In the genomic region with DNA sequence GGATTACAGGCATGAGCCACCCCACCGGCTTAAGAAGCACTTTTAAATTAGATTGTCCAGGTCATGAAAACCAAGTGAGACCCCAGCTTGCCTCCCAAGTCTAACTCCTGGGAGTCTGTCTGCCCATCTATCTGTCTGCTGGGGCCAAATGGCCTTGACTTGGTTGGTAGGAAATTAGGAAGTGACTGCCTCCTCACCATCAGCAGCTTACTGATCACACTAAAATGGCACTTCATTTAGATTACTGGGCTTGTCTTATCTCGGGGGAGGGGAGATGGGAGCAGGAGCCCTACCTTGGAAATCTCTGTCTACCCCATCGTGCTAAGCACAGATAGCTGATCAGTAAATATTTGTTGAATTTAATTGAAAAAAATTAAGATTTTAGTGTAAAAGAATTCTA, we compare ENCODE assay signal across 35 cellular contexts. TPM values are rescaled to one million over a fixed set of nuclear protein-coding genes. Genes with fewer than 3 reads are reported as not detected.
"Had no signal": no experiment of that assay in that cellular context is flagged by ENCODE, and none has a peak within 500 bp of the region (broad histone marks: within the 10 kb centered on the region; RNA-seq: fewer than 3 reads in every experiment).

No MANE protein-coding gene starts in this region.

- H3K4me1 ChIP-seq: parathyroid adenoma had no signal

- ATAC-seq: heart right ventricle; left ventricle myocardium superior; lower lobe of right lung; natural killer cell; psoas muscle; right cardiac atrium; stimulated activated effector memory CD8-positive, alpha-beta T cell treated with anti-CD3 and anti-CD28 coated beads, Interleukin-12 subunit alpha, Interleukin-12 subunit beta, amount 100 ng/mL, for 72 hours had no signal

- H3K27me3 ChIP-seq: thyroid gland, vagina had no signal

- H3K36me3 Mint-ChIP-seq: natural killer cell; stimulated activated effector memory CD8-positive, alpha-beta T cell treated with anti-CD3 and anti-CD28 coated beads, Interleukin-12 subunit alpha, Interleukin-12 subunit beta, amount 100 ng/mL, for 72 hours had no signal

- H3K9me3 Mint-ChIP-seq: immature natural killer cell; natural killer cell; stimulated activated effector memory CD8-positive, alpha-beta T cell treated with anti-CD3 and anti-CD28 coated beads, Interleukin-12 subunit alpha, Interleukin-12 subunit beta, amount 100 ng/mL, for 72 hours had no signal

- H3K79me2 ChIP-seq: parathyroid adenoma had no signal

- H3K9ac ChIP-seq: parathyroid adenoma had no signal

- DNase-seq: dermis blood vessel endothelial cell; effector memory CD4-positive, alpha-beta T cell; erythroblast; esophagus squamous epithelium; foreskin melanocyte; glutamatergic neuron; heart right ventricle; hippocampal formation; immature natural killer cell; left ventricle myocardium superior; lower lobe of right lung; natural killer cell; occipital lobe; psoas muscle; right cardiac atrium; sigmoid colon; stimulated activated CD4-positive, alpha-beta T cell treated with anti-CD3 and anti-CD28 coated beads, Interleukin-2, amount 100 ng/mL, for 24 hours; stimulated activated CD4-positive, alpha-beta T cell treated with anti-CD3 and anti-CD28 coated beads, Interleukin-4, amount 100 ng/mL, for 24 hours; stimulated activated naive CD4-positive, alpha-beta T cell treated with Interleukin-2 at 50 U/mL for 16 hours; stomach; thyroid gland; trophoblast cell had no signal

- H3K36me3 ChIP-seq: esophagus squamous epithelium, heart right ventricle, lower lobe of right lung, sigmoid colon, stomach, thyroid gland, vagina had no signal

- H3K4me1 Mint-ChIP-seq: natural killer cell; stimulated activated effector memory CD8-positive, alpha-beta T cell treated with anti-CD3 and anti-CD28 coated beads, Interleukin-12 subunit alpha, Interleukin-12 subunit beta, amount 100 ng/mL, for 72 hours had no signal

- H3K9me3 ChIP-seq: esophagus squamous epithelium, lower lobe of right lung, sigmoid colon, stomach, thyroid gland, vagina had no signal

- H2AFZ ChIP-seq: parathyroid adenoma had no signal

- H3K4me3 Mint-ChIP-seq: immature natural killer cell; natural killer cell; stimulated activated effector memory CD8-positive, alpha-beta T cell treated with anti-CD3 and anti-CD28 coated beads, Interleukin-12 subunit alpha, Interleukin-12 subunit beta, amount 100 ng/mL, for 72 hours had no signal

- H3K27ac Mint-ChIP-seq: immature natural killer cell; natural killer cell; stimulated activated effector memory CD8-positive, alpha-beta T cell treated with anti-CD3 and anti-CD28 coated beads, Interleukin-12 subunit alpha, Interleukin-12 subunit beta, amount 100 ng/mL, for 72 hours had no signal

- FAIRE-seq: endometrium, keratinocyte had no signal

- H3K4me3 ChIP-seq: coronary artery, esophagus squamous epithelium, heart right ventricle, lower lobe of right lung, psoas muscle, sigmoid colon, stomach, thyroid gland, vagina had no signal

- H3K27ac ChIP-seq: coronary artery, esophagus squamous epithelium, heart right ventricle, lower lobe of right lung, parathyroid adenoma, psoas muscle, sigmoid colon, stomach, thyroid gland, vagina had no signal

RNA-seq across cellular contexts. Expression of gene LRRC2, which starts 5.6 kb away (rescaled TPM):
- polyA plus RNA-seq: immature natural killer cell, neural cell had no signal

RNA-seq across cellular contexts. Expression of gene FAM240A, which starts 40.6 kb away (rescaled TPM):
- total RNA-seq: dermis blood vessel endothelial cell, left ventricle myocardium superior, lower lobe of right lung, mononuclear cell, natural killer cell, occipital lobe, renal cortical epithelial cell, right cardiac atrium, sigmoid colon, skeletal muscle tissue, stomach, subcutaneous adipose tissue, temporal lobe, ureter, vagina had no signal
- polyA plus RNA-seq: heart right ventricle, immature natural killer cell, keratinocyte, neural cell, right cardiac atrium, sigmoid colon, stomach had no signal
